In the genomic region with DNA sequence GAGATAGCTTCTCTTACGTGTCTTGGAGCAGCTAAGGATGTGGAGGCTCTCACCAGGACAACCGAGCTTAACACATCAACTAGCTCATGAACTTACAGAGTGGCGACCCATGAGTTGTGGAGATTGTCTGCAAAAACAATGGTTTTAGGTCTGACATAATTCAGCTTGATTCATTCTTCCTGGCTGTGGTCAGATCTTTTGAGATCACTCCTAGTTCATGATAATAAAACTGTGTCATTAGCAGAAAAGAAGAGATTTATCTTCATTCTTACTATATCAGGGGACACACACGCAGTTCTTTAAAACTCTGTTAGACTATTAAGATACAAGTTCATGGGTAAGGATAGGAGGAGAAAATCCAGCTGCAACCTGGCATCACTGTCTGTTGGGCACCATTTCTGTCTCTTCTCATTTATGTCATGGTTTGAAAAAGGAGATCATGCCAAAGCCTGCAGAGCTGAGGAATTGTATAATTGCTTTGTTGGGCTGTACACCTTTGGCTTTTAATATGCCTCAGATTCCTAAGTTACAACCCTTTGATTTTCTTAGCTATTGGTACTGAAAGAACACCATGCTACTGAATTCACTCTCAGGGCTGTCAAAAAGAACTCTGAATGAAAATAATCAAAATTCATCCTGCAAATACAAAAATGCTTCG, we compare ENCODE assay signal across 12 cellular contexts.
DNase-seq lines count a peak whose midpoint lies in the region; ATAC-seq and TF ChIP-seq lines count a peak whose summit lies in the region.
"Had no signal": no experiment of that assay in that cellular context is flagged by ENCODE, and none has a peak within 500 bp of the region (broad histone marks: within the 10 kb centered on the region; RNA-seq: fewer than 3 reads in every experiment).

No MANE protein-coding gene starts in this region.

- H3K9ac ChIP-seq in GM23248: peak overlapping the region; percentile 80

- no peak for ATAC-seq in GM19395 (IDR thresholded peaks at IDR 0.05; ENCODE audit: unreplicated experiment)
- no peak for ATAC-seq in mucosa of descending colon
- no peak for ATAC-seq in HG03039 (IDR thresholded peaks at IDR 0.05; ENCODE audit: unreplicated experiment)
- ATAC-seq: right cardiac atrium had no signal

- TF ChIP-seq CTCF in astrocyte of the cerebellum (IDR thresholded peaks at IDR 0.05; ENCODE audit: low read depth, low read length, missing control alignments): no peak
- TF ChIP-seq CTCF in hepatocyte (IDR thresholded peaks at IDR 0.05; ENCODE audit: poor library complexity): no peak
- no peak for TF ChIP-seq CTCF in mucosa of descending colon (IDR thresholded peaks at IDR 0.05)

- H3K36me3 ChIP-seq in GM23248 (ENCODE audit: low read depth): no peaks in the 10 kb centered on the region
- H3K36me3 ChIP-seq in hepatocyte (replicated peaks; ENCODE audit: insufficient read depth, low read depth): no peaks in the 10 kb centered on the region
- H3K36me3 ChIP-seq in mucosa of descending colon (ENCODE audit: low read depth): no peaks in the 10 kb centered on the region

- WGBS in GM23248 (ENCODE audit: low coverage in 1 of 2, low lambda C conversion rate in 2 of 2, missing lambda C conversion rate in 2 of 2), 2 experiments: 0 to 1% methylated on average over 5 of the region's 5 CpGs
- 68% methylated on average over 5 of the region's 5 CpGs for WGBS in hepatocyte (ENCODE audit: low lambda C conversion rate, missing lambda C conversion rate)

- peaks cover 47% of the 10 kb centered on the region for H3K4me1 ChIP-seq in GM23248 (ENCODE audit: insufficient read depth)
- peaks cover 49% of the 10 kb centered on the region for H3K4me1 ChIP-seq in hepatocyte (ENCODE audit: insufficient read depth)
- no peaks in the 10 kb centered on the region for H3K4me1 ChIP-seq in mucosa of descending colon (ENCODE audit: low read depth)

- no peaks in the 10 kb centered on the region for H3K9me2 ChIP-seq in GM23248 (ENCODE audit: insufficient read depth)
- H3K9me2 ChIP-seq in hepatocyte (replicated peaks; ENCODE audit: insufficient read depth): no peaks in the 10 kb centered on the region

- in situ Hi-C loops in GM23248 (cut with MboI): no loop called here
- in situ Hi-C loops in astrocyte of the cerebellum (cut with HindIII; ENCODE audit: low sequenced_read_pairs): no loop called here

- peak overlapping the region; percentile 98 for H3K27ac ChIP-seq in GM23248
- H3K27ac ChIP-seq in hepatocyte: peak overlapping the region; percentile 67

- H4K20me1 ChIP-seq in GM23248 (ENCODE audit: insufficient read depth) (no peaks in the 10 kb centered on the region), hepatocyte (ENCODE audit: insufficient read depth, poor library complexity, severe bottlenecking) (no peaks in the 10 kb centered on the region)

- H3K9me3 ChIP-seq in GM23248 (ENCODE audit: low read depth) (no peaks in the 10 kb centered on the region), hepatocyte (ENCODE audit: low read depth) (no peaks in the 10 kb centered on the region), mucosa of descending colon (no peaks in the 10 kb centered on the region)

- DNase-seq in GM23248 (peak; percentile 92), astrocyte of the cerebellum (ENCODE audit: low read depth) (peak; percentile 92), hepatocyte (ENCODE audit: low spot score) (no peak), stromal cell of bone marrow (ENCODE audit: low read depth) (peak; percentile 92), mucosa of descending colon (no peak), NCI-H1092 (lab: John Stamatoyannopoulos, UW) (no peak)
- DNase-seq: activated CD4-positive, alpha-beta T cell treated with anti-CD3 and anti-CD28 coated beads for 48 hours; NCI-H1105; right cardiac atrium; SW 1271 had no signal

- H3K4me2 ChIP-seq in GM23248 (ENCODE audit: unreplicated experiment) (peak overlapping the region; percentile 73), hepatocyte (no peak overlapping the region)

- H2AFZ ChIP-seq in GM23248 (no peak overlapping the region), hepatocyte (no peak overlapping the region)

- no peaks in the 10 kb centered on the region for H3K27me3 ChIP-seq in GM23248 (replicated peaks; ENCODE audit: insufficient read depth)
- no peaks in the 10 kb centered on the region for H3K27me3 ChIP-seq in hepatocyte

- H3F3A ChIP-seq in GM23248 (ENCODE audit: insufficient read depth): peaks cover 33% of the 10 kb centered on the region

- H3K4me3 ChIP-seq in GM23248: peak overlapping the region; percentile 50
- no peak overlapping the region for H3K4me3 ChIP-seq in astrocyte of the cerebellum (ENCODE audit: low read depth, low read length)
- H3K4me3 ChIP-seq in hepatocyte: no peak overlapping the region
- no peak overlapping the region for H3K4me3 ChIP-seq in mucosa of descending colon

- no peaks in the 10 kb centered on the region for H3K79me2 ChIP-seq in GM23248 (ENCODE audit: insufficient read depth)
- no peaks in the 10 kb centered on the region for H3K79me2 ChIP-seq in hepatocyte

- intact Hi-C loops in mucosa of descending colon (cut with DNase I, micrococcal nuclease): no loop called here

Comparison
In these comparisons a context has a peak if more than half of its experiments do, and no peak if none do; other contexts are left out.
1. DNase-seq: peak in GM23248 (single experiment), astrocyte of the cerebellum (single experiment) and stromal cell of bone marrow (single experiment); none in hepatocyte (single experiment), mucosa of descending colon (0 of 3) and NCI-H1092 (single experiment).